Comparison of ENCODE assay signal across 1 cellular context in genomic region chr20:42191140-42191860, GRCh38.
TF ChIP-seq lines count a peak whose summit lies in the region.

No MANE protein-coding gene starts in this region.

TF ChIP-seq in H1, 55 proteins besides CTCF, POLR2A, EP300 and RAD21:
- TF ChIP-seq TAF7 (optimal IDR thresholded peaks at IDR 0.05; ENCODE audit: borderline replicate concordance, low read depth, low read length): no peak
- no peak for TF ChIP-seq RFX5 (IDR thresholded peaks at IDR 0.05; ENCODE audit: borderline replicate concordance, low read depth, low read length)
- no peak for TF ChIP-seq KDM1A (IDR thresholded peaks at IDR 0.05; ENCODE audit: borderline replicate concordance, low read length)
- TF ChIP-seq MAX (IDR thresholded peaks at IDR 0.05): peak; percentile 75
